Comparison of ENCODE assay signal across 1 cellular context in the genomic region with DNA sequence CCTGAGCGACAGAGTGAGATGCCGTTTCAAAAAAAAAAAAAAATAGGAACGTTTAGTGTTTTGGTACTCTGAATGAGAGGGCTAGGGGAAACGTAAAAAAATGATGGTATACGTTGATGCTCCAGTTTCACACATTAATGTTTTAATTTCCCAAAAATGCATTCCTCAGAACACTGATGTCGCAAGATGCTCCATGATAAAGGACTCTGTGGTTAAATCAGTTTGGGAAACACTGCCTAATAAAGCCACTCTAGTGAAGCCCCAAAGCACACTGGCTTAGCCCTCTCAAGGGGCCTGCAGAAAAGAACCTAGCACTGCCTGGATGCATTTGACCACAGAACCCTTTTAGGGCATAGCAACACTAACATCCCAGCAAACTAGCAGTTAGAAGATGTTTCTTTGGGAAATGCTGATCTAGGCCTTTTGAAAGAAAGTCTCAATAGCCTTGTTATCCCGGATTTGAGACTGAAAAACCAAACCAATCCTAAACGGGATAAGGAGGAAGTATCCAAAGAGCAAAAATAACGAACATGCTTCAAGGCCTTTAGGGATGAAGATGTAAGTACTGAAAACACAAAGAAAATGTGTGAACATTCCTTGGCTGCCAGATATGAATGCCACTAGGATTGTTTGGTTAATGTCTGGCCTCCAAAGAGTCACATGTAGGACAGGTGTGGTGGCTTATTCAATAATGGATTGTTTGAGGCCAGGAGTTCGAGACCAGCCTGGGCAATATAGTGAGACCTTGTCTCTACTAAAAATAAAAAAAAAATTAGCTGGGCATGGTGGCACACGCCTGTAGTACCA.
A peak's percentile ranks its signal among the peaks of the same experiment; 100 is the strongest.
TF ChIP-seq lines count a peak whose summit lies in the region.

No MANE protein-coding gene starts in this region.

TF ChIP-seq in HepG2, 621 proteins besides CTCF, POLR2A, EP300 and RAD21:
- TF ChIP-seq MAFF (IDR thresholded peaks at IDR 0.05; ENCODE audit: low read depth, low read length) (peak; percentile 42; the same call in 1 of the 2 replicates), ZFP36L2 (CRISPR knock-in tag; IDR thresholded peaks at IDR 0.05) (no peak), CEBPB (IDR thresholded peaks at IDR 0.05; ENCODE audit: borderline replicate concordance, low read depth, low read length) (peak; percentile 32; the same call in 1 of the 2 replicates), MAFK (conservative IDR thresholded peaks at IDR 0.05 in 1 of 2, IDR thresholded peaks at IDR 0.05 in 1 of 2; ENCODE audit: low read length in 2 of 2) (peak; percentile 41 to 72; a peak in 3 of 4 replicates)
